In genomic region chr3:103600844-103601243, GRCh38 we compare ENCODE assay signal across 3 cellular contexts.
TF ChIP-seq lines count a peak whose summit lies in the region.

No MANE protein-coding gene starts in this region.

TF ChIP-seq in GM23338, 12 proteins besides CTCF, POLR2A, EP300 and RAD21:
- TF ChIP-seq REST (IDR thresholded peaks at IDR 0.05; ENCODE audit: unreplicated experiment) (peak; percentile 42), JUNB (IDR thresholded peaks at IDR 0.05; ENCODE audit: unreplicated experiment) (no peak)

TF ChIP-seq in HCT116, 20 proteins besides CTCF, POLR2A, EP300 and RAD21:
- peak; percentile 28 for TF ChIP-seq REST (IDR thresholded peaks at IDR 0.05; ENCODE audit: low read depth)
- TF ChIP-seq CEBPB (IDR thresholded peaks at IDR 0.05; ENCODE audit: low read depth), result no peak
- no peak for TF ChIP-seq ZNF274 (IDR thresholded peaks at IDR 0.05; ENCODE audit: low read depth, low read length)
- TF ChIP-seq JUND (IDR thresholded peaks at IDR 0.05), result no peak
- TF ChIP-seq EZH2phosphoT487 (IDR thresholded peaks at IDR 0.05; ENCODE audit: borderline replicate concordance), result no peak

TF ChIP-seq in Ishikawa, 13 proteins besides CTCF, POLR2A, EP300 and RAD21 (continued from another document):
- TF ChIP-seq USF1 (IDR thresholded peaks at IDR 0.05), result no peak
